ENCODE assay signal across 11 cellular contexts in genomic region chr10:659710-660141, GRCh38. TPM values are rescaled to one million over a fixed set of nuclear protein-coding genes. Genes with fewer than 3 reads are reported as not detected.
A peak's percentile ranks its signal among the peaks of the same experiment; 100 is the strongest.
DNase-seq lines count a peak whose midpoint lies in the region; ATAC-seq and TF ChIP-seq lines count a peak whose summit lies in the region.
"Had no signal": no experiment of that assay in that cellular context is flagged by ENCODE, and none has a peak within 500 bp of the region (broad histone marks: within the 10 kb centered on the region; RNA-seq: fewer than 3 reads in every experiment).

No MANE protein-coding gene starts in this region.

- H3K27ac ChIP-seq in SK-N-MC (peak overlapping the region; percentile 13; the same call in 1 of the 2 replicates), OCI-LY7 (ENCODE audit: low read depth, low read length, poor library complexity, severe bottlenecking) (no peak overlapping the region)
- H3K27ac ChIP-seq in naive thymus-derived CD4-positive, alpha-beta T cell (ENCODE audit: low read depth, low read length), result no peak overlapping the region

- H3K27me3 Mint-ChIP-seq in osteocyte (ENCODE audit: unreplicated experiment), result no peaks in the 10 kb centered on the region
- H3K27me3 Mint-ChIP-seq in naive thymus-derived CD4-positive, alpha-beta T cell, result peaks cover 2 to 24% (median 17%) of the 10 kb centered on the region in 5 donors

- no peaks in the 10 kb centered on the region for H3K9me2 ChIP-seq in OCI-LY7 (ENCODE audit: insufficient read depth, low read length)

- no peak for ATAC-seq in naive thymus-derived CD4-positive, alpha-beta T cell

- no peak for TF ChIP-seq CTCF in fibroblast of villous mesenchyme (IDR thresholded peaks at IDR 0.05; ENCODE audit: insufficient read depth, low read depth, low read length)
- no peak for TF ChIP-seq CTCF in osteocyte (IDR thresholded peaks at IDR 0.05)
- no peak for TF ChIP-seq CTCF in OCI-LY7 (conservative IDR thresholded peaks at IDR 0.05; ENCODE audit: low read length)

- CTCF ChIA-PET in OCI-LY7 (lab: Charles Lee; ENCODE audit: unreplicated experiment), result no interaction called here
- CTCF ChIA-PET in naive thymus-derived CD4-positive, alpha-beta T cell (lab: Charles Lee), result no interaction called here

- no peak overlapping the region for H3K4me2 ChIP-seq in OCI-LY7 (ENCODE audit: low read length)

- no peaks in the 10 kb centered on the region for H3K36me3 Mint-ChIP-seq in osteocyte (ENCODE audit: unreplicated experiment)
- H3K36me3 Mint-ChIP-seq in naive thymus-derived CD4-positive, alpha-beta T cell, result no peaks in the 10 kb centered on the region
- H3K36me3 Mint-ChIP-seq: memory B cell had no signal

- peak overlapping the region; percentile 58 for H3K4me3 ChIP-seq in SK-N-MC
- no peak overlapping the region for H3K4me3 ChIP-seq in fibroblast of villous mesenchyme (ENCODE audit: low read depth, low read length)
- no peak overlapping the region for H3K4me3 ChIP-seq in OCI-LY7 (ENCODE audit: low read depth, low read length, poor library complexity, severe bottlenecking)
- H3K4me3 ChIP-seq in naive thymus-derived CD4-positive, alpha-beta T cell (ENCODE audit: low read length), result no peak overlapping the region

- no peaks in the 10 kb centered on the region for H3K27me3 ChIP-seq in naive thymus-derived CD4-positive, alpha-beta T cell (ENCODE audit: control insufficient read depth in 2 of 2, insufficient read depth in 2 of 2, low read length in 2 of 2)

- intact Hi-C loops in OCI-LY7 (cut with micrococcal nuclease; ENCODE audit: unreplicated experiment), result no loop called here
- intact Hi-C loops in naive thymus-derived CD4-positive, alpha-beta T cell (cut with micrococcal nuclease), result no loop called here

- peak overlapping the region; percentile 38 for H3K4me3 Mint-ChIP-seq in osteocyte (ENCODE audit: unreplicated experiment)
- H3K4me3 Mint-ChIP-seq in naive thymus-derived CD4-positive, alpha-beta T cell, result no peak overlapping the region
- H3K4me3 Mint-ChIP-seq: memory B cell had no signal

- H3K79me2 ChIP-seq in OCI-LY7 (ENCODE audit: insufficient read depth, low read depth, low read length), result no peaks in the 10 kb centered on the region

- peaks cover 45% of the 10 kb centered on the region for H3K4me1 Mint-ChIP-seq in osteocyte (ENCODE audit: unreplicated experiment)
- peaks cover 0 to 12% (median 2%) of the 10 kb centered on the region in 7 donors for H3K4me1 Mint-ChIP-seq in naive thymus-derived CD4-positive, alpha-beta T cell

- H3K9me3 ChIP-seq in SK-N-MC (ENCODE audit: low read depth, low read length) (no peaks in the 10 kb centered on the region), OCI-LY7 (ENCODE audit: low read length) (no peaks in the 10 kb centered on the region)
- H3K9me3 ChIP-seq in naive thymus-derived CD4-positive, alpha-beta T cell (ENCODE audit: control insufficient read depth in 2 of 3, low read length in 3 of 3), result no peaks in the 10 kb centered on the region

- H2AFZ ChIP-seq in OCI-LY7 (ENCODE audit: low read length), result no peak overlapping the region

- no peaks in the 10 kb centered on the region for H3K36me3 ChIP-seq in SK-N-MC (ENCODE audit: insufficient read depth, low read length)
- H3K36me3 ChIP-seq in OCI-LY7 (ENCODE audit: insufficient read depth, low read length), result no peaks in the 10 kb centered on the region
- no peaks in the 10 kb centered on the region for H3K36me3 ChIP-seq in naive thymus-derived CD4-positive, alpha-beta T cell (ENCODE audit: control insufficient read depth in 2 of 3, insufficient read depth in 3 of 3, low read length in 3 of 3)

- peaks cover 3% of the 10 kb centered on the region for H3K4me1 ChIP-seq in OCI-LY7 (ENCODE audit: insufficient read depth, low read length, poor library complexity, severe bottlenecking)
- no peaks in the 10 kb centered on the region for H3K4me1 ChIP-seq in naive thymus-derived CD4-positive, alpha-beta T cell (ENCODE audit: control insufficient read depth in 2 of 2, insufficient read depth in 2 of 2, low read length in 2 of 2)

- peak; percentile 62 for DNase-seq in AG20443 (ENCODE audit: low spot score)
- no peak for DNase-seq in SK-N-MC (ENCODE audit: low read depth, low spot score)
- DNase-seq in fibroblast of villous mesenchyme (ENCODE audit: low read depth), result peak; percentile 82
- peak; percentile 10 for DNase-seq in osteocyte (ENCODE audit: extremely low spot score, unreplicated experiment)
- no peak for DNase-seq in Ammon's horn (ENCODE audit: low spot score)
- DNase-seq in NCI-H1436 (lab: John Stamatoyannopoulos, UW), result no peak
- no peak for DNase-seq in OCI-LY7 (ENCODE audit: low spot score)
- DNase-seq in naive thymus-derived CD4-positive, alpha-beta T cell, result no peak
- DNase-seq: DND-41, NCI-H2171 treated with DMSO at 0.1 percent for 48 hours had no signal

- H4K20me1 ChIP-seq in OCI-LY7 (ENCODE audit: insufficient read depth, low read length), result no peaks in the 10 kb centered on the region

- POLR2A ChIA-PET in OCI-LY7 (lab: Charles Lee), result interaction anchor here (1.3 kb wide), 1 partner anchor 228 kb away, joined by 3 read pairs; no protein-coding TSS in a partner anchor
- POLR2A ChIA-PET in naive thymus-derived CD4-positive, alpha-beta T cell (lab: Charles Lee), result no interaction called here

- H3K9me3 Mint-ChIP-seq in osteocyte (ENCODE audit: unreplicated experiment), result no peaks in the 10 kb centered on the region
- no peaks in the 10 kb centered on the region for H3K9me3 Mint-ChIP-seq in naive thymus-derived CD4-positive, alpha-beta T cell
- H3K9me3 Mint-ChIP-seq: memory B cell had no signal

- no TSS peak for BruUV-seq in OCI-LY7 (replicated peaks; lab: Mats Ljungman, UMichigan)

- H3K27ac Mint-ChIP-seq in osteocyte (ENCODE audit: unreplicated experiment), result peak overlapping the region; percentile 95
- no peak overlapping the region for H3K27ac Mint-ChIP-seq in naive thymus-derived CD4-positive, alpha-beta T cell
- H3K27ac Mint-ChIP-seq: memory B cell had no signal

- no peak overlapping the region for H3K9ac ChIP-seq in SK-N-MC (ENCODE audit: insufficient read length)

RNA-seq across cellular contexts. Expression of gene DIP2C, which starts 29.7 kb away (rescaled TPM):
- total RNA-seq in fibroblast of villous mesenchyme, result 18.7 and 19.9 TPM in 2 replicates
- total RNA-seq in osteocyte, result 36.8 and 36.9 TPM in 2 replicates
- 9.2 and 10.9 TPM in 2 replicates for total RNA-seq in OCI-LY7 (2014; rRNA removed; shearing (Covaris generic))
- total RNA-seq in OCI-LY7 (2022), result 22.0 and 29.5 TPM in 2 replicates
- 1 to 10 TPM; 3.7 to 8.7 (median 7.4) TPM for total RNA-seq in naive thymus-derived CD4-positive, alpha-beta T cell
- polyA plus RNA-seq in naive thymus-derived CD4-positive, alpha-beta T cell, result 1 to 10 TPM; 1.1 to 2.9 TPM

Comparison
In these comparisons a context has a peak if more than half of its experiments do, and no peak if none do; other contexts are left out.
1. DNase-seq: peak in AG20443 (single experiment), fibroblast of villous mesenchyme (single experiment) and osteocyte (single experiment); none in SK-N-MC (single experiment), Ammon's horn (single experiment), NCI-H1436 (single experiment), OCI-LY7 (single experiment) and naive thymus-derived CD4-positive, alpha-beta T cell (0 of 9).